In genomic region chr7:102272075-102272916, GRCh38 we compare ENCODE assay signal across 1 cellular context.
TF ChIP-seq lines count a peak whose summit lies in the region.

No MANE protein-coding gene starts in this region.

TF ChIP-seq in GM23338, 12 proteins besides CTCF, POLR2A, EP300 and RAD21 (continued from another document):
- no peak for TF ChIP-seq ETS1 (IDR thresholded peaks at IDR 0.05)
- no peak for TF ChIP-seq ZNF331 (CRISPR knock-in tag; IDR thresholded peaks at IDR 0.05; ENCODE audit: low read depth)
- no peak for TF ChIP-seq ZNF114 (CRISPR knock-in tag; IDR thresholded peaks at IDR 0.05)
TF ChIP-seq in GM23338: peak in this region for 0.
